ENCODE assay signal across 26 cellular contexts in the genomic region with DNA sequence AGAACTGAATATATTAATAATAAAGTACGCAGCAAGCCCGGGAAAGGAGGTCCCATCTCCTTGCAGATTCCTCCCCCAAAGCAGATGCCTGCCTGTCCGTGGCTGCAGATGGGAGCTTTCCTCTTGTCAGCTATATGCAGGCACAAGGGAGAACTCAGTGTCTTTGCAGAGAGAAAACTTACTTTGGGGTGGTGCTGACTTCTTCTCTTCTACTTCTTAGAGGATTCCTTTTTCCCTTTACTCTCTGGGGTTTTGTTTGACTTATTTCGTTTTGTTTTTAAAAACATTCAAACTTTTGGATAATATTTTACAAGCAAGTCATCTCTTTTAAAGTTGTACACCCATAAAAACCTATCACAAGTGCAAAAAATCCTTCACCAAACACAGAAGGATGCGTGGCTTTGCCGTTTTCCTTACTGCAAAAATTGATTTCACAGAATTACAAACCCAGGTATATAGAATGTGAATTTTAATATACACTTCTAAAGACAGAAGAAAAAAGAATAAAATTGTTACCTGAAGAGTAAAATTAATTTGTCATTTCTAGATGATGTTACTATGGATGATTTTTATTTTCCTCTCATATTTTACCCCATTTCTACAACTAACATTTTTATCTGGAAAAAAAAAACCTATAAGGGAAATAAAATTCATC.
DNase-seq lines count a peak whose midpoint lies in the region; ATAC-seq, FAIRE-seq and TF ChIP-seq lines count a peak whose summit lies in the region.
"Had no signal": no experiment of that assay in that cellular context is flagged by ENCODE, and none has a peak within 500 bp of the region (broad histone marks: within the 10 kb centered on the region; RNA-seq: fewer than 3 reads in every experiment).

No MANE protein-coding gene starts in this region.

- no peak overlapping the region for H2AFZ ChIP-seq in HepG2 (ENCODE audit: low read length)
- H2AFZ ChIP-seq in PC-3 (ENCODE audit: low read length): no peak overlapping the region
- H2AFZ ChIP-seq: PC-9 had no signal

- in situ Hi-C loops in HepG2 (cut with HindIII; ENCODE audit: extremely low pct_ligation_motif_present, low pct_unique_long_range_greater_than_20kb): no loop called here

- TF ChIP-seq POLR2A in HepG2 (IDR thresholded peaks at IDR 0.05; ENCODE audit: insufficient read depth in 1 of 2, low read depth in 2 of 2, low read length in 2 of 2) (no peak), right lobe of liver (IDR thresholded peaks at IDR 0.05) (no peak)

- no peak for TF ChIP-seq RAD21 in HepG2 (CRISPR knock-in tag; IDR thresholded peaks at IDR 0.05)

- H3K27ac ChIP-seq in HepG2 (ENCODE audit: extremely low read length, insufficient read depth, low read length): no peak overlapping the region
- H3K27ac ChIP-seq in right lobe of liver: no peak overlapping the region
- no peak overlapping the region for H3K27ac ChIP-seq in RWPE2 (ENCODE audit: poor library complexity, severe bottlenecking)
- H3K27ac ChIP-seq in PC-3 (ENCODE audit: low read length): no peak overlapping the region
- H3K27ac ChIP-seq: BLaER1, PC-9, SK-N-MC had no signal

- FAIRE-seq in HepG2 (lab: Jason Lieb, UNC): no peak
- FAIRE-seq: GM12891 had no signal

- peaks cover 15% of the 10 kb centered on the region for H3K4me1 Mint-ChIP-seq in glutamatergic neuron (ENCODE audit: low read depth, unreplicated experiment)
- no peaks in the 10 kb centered on the region for H3K4me1 Mint-ChIP-seq in stimulated activated memory B cell treated with anti-CD40 and anti-IgM and Interleukin-4, amounts not matched to agents 10 μg/mL and 1 μg/mL and 100 μg/mL, for 72 hours

- H3K9me3 ChIP-seq in HepG2 (ENCODE audit: low read length): no peaks in the 10 kb centered on the region
- H3K9me3 ChIP-seq in right lobe of liver: no peaks in the 10 kb centered on the region
- no peaks in the 10 kb centered on the region for H3K9me3 ChIP-seq in RWPE2 (ENCODE audit: severe bottlenecking)
- H3K9me3 ChIP-seq in PC-3 (ENCODE audit: low read length): no peaks in the 10 kb centered on the region

- no peaks in the 10 kb centered on the region for H3K4me1 ChIP-seq in HepG2 (ENCODE audit: insufficient read depth, low read length)
- no peaks in the 10 kb centered on the region for H3K4me1 ChIP-seq in right lobe of liver
- H3K4me1 ChIP-seq in RWPE2 (ENCODE audit: insufficient read depth, poor library complexity, severe bottlenecking): no peaks in the 10 kb centered on the region
- H3K4me1 ChIP-seq in PC-3 (ENCODE audit: insufficient read depth, low read length): no peaks in the 10 kb centered on the region
- H3K4me1 ChIP-seq: BLaER1 had no signal

- H3K4me2 ChIP-seq in HepG2 (ENCODE audit: low read depth, low read length): no peak overlapping the region
- no peak overlapping the region for H3K4me2 ChIP-seq in PC-3 (ENCODE audit: low read length)
- H3K4me2 ChIP-seq: BLaER1, PC-9 had no signal

- TF ChIP-seq CTCF in HepG2 (CRISPR knock-in tag; IDR thresholded peaks at IDR 0.05) (no peak), right lobe of liver (IDR thresholded peaks at IDR 0.05) (no peak), RWPE2 (IDR thresholded peaks at IDR 0.05; ENCODE audit: poor library complexity, severe bottlenecking) (no peak), glutamatergic neuron (IDR thresholded peaks at IDR 0.05; ENCODE audit: partially characterized antibody, unreplicated experiment) (no peak), PC-3 (conservative IDR thresholded peaks at IDR 0.05; ENCODE audit: low read depth, low read length) (no peak)

- no peaks in the 10 kb centered on the region for H3F3A ChIP-seq in PC-3 (ENCODE audit: low read length, unreplicated experiment)

- H3K27me3 Mint-ChIP-seq in glutamatergic neuron (ENCODE audit: unreplicated experiment): no peaks in the 10 kb centered on the region
- H3K27me3 Mint-ChIP-seq in stimulated activated memory B cell treated with anti-CD40 and anti-IgM and Interleukin-4, amounts not matched to agents 10 μg/mL and 1 μg/mL and 100 μg/mL, for 72 hours: peaks cover 40% of the 10 kb centered on the region

- H3K4me3 ChIP-seq in HepG2 (replicated peaks in 1 of 3; ENCODE audit: insufficient read depth in 1 of 3, low read depth in 2 of 3, low read length in 3 of 3) (no peak overlapping the region), right lobe of liver (no peak overlapping the region), RWPE2 (ENCODE audit: severe bottlenecking) (no peak overlapping the region), PC-3 (ENCODE audit: low read length) (no peak overlapping the region)
- H3K4me3 ChIP-seq: BLaER1, PC-9, SK-N-MC had no signal

- CTCF ChIA-PET in HepG2 (lab: Yijun Ruan, JAX; ENCODE audit: low intra/inter-chr PET ratio, low total read pairs) (no interaction called here), PC-3 (lab: Charles Lee) (no interaction called here)

- ATAC-seq in HepG2 (no peak), right lobe of liver (no peak), RWPE2 (ENCODE audit: low read depth) (0 out of 3 replicates have a peak, but pooled peaks have one; percentile 20), PC-3 (no peak)
- ATAC-seq in stimulated activated memory B cell treated with anti-CD40 and anti-IgM and Interleukin-4, amounts not matched to agents 10 μg/mL and 1 μg/mL and 100 μg/mL, for 72 hours: no peak

- no peaks in the 10 kb centered on the region for H3K36me3 ChIP-seq in HepG2 (replicated peaks in 1 of 2; ENCODE audit: control insufficient read depth in 1 of 2, insufficient read depth in 2 of 2, low read length in 2 of 2)
- H3K36me3 ChIP-seq in right lobe of liver: no peaks in the 10 kb centered on the region
- no peaks in the 10 kb centered on the region for H3K36me3 ChIP-seq in RWPE2 (ENCODE audit: low read depth)
- no peaks in the 10 kb centered on the region for H3K36me3 ChIP-seq in PC-3 (ENCODE audit: low read depth, low read length)
- H3K36me3 ChIP-seq: BLaER1 had no signal

- H3K27me3 ChIP-seq in HepG2 (ENCODE audit: control insufficient read depth in 1 of 2, insufficient read depth in 2 of 2, low read length in 2 of 2) (peaks cover 0 to 39% of the 10 kb centered on the region in 2 experiments; a peak in 2 of 5 replicates), right lobe of liver (peaks cover 0 to 2% of the 10 kb centered on the region in 2 donors), RWPE2 (ENCODE audit: insufficient read depth, poor library complexity, severe bottlenecking) (peaks cover 26% of the 10 kb centered on the region), PC-3 (ENCODE audit: low read length) (peaks cover 71% of the 10 kb centered on the region)
- H3K27me3 ChIP-seq: BLaER1 had no signal

- H3K79me2 ChIP-seq in HepG2 (ENCODE audit: insufficient read depth, low read length): no peaks in the 10 kb centered on the region
- no peaks in the 10 kb centered on the region for H3K79me2 ChIP-seq in PC-3 (ENCODE audit: low read length)

- DNase-seq in HepG2 (ENCODE audit: low spot score) (no peak), right lobe of liver (no peak), RWPE2 (ENCODE audit: low spot score) (no peak), glutamatergic neuron (peak; percentile 27), PC-3 (no peak), NCI-H1048 (lab: John Stamatoyannopoulos, UW) (no peak), hippocampal formation (lab: John Stamatoyannopoulos, UW) (no peak)
- DNase-seq: 8988T; CD4-positive, alpha-beta T cell; GDM1; H7; IMR-90; NCI-H1092 treated with DMSO at 0.1 percent for 48 hours; NCI-H1436; NCI-H187; NCI-H2171; NCI-H345; NCI-H510A treated with DMSO at 0.1 percent for 48 hours; NK-92 treated with Interleukin-12 subunit alpha and Interleukin-12 subunit beta, amount 100 ng/mL, for 24 hours; PC-9; RPMI8226; SHP77 had no signal

- 2% methylated on average over 6 of the region's 6 CpGs for WGBS in HepG2 (ENCODE audit: low lambda C conversion rate)
- WGBS in right lobe of liver (ENCODE audit: insufficient coverage, low coverage, low lambda C conversion rate, missing lambda C conversion rate): 32% methylated on average over 6 of the region's 6 CpGs

- BruUV-seq in HepG2 (replicated peaks; lab: Mats Ljungman, UMichigan) (no TSS peak), PC-3 (replicated peaks; lab: Mats Ljungman, UMichigan) (no TSS peak)

- H3K36me3 Mint-ChIP-seq in glutamatergic neuron (ENCODE audit: unreplicated experiment): no peaks in the 10 kb centered on the region
- H3K36me3 Mint-ChIP-seq in stimulated activated memory B cell treated with anti-CD40 and anti-IgM and Interleukin-4, amounts not matched to agents 10 μg/mL and 1 μg/mL and 100 μg/mL, for 72 hours: no peaks in the 10 kb centered on the region

- H4K20me1 ChIP-seq in HepG2 (ENCODE audit: insufficient read depth, low read length) (no peaks in the 10 kb centered on the region), PC-3 (ENCODE audit: low read length) (no peaks in the 10 kb centered on the region)
- H4K20me1 ChIP-seq: BLaER1 had no signal

- H3K4me3 Mint-ChIP-seq in glutamatergic neuron (ENCODE audit: unreplicated experiment): no peak overlapping the region
- no peak overlapping the region for H3K4me3 Mint-ChIP-seq in stimulated activated memory B cell treated with anti-CD40 and anti-IgM and Interleukin-4, amounts not matched to agents 10 μg/mL and 1 μg/mL and 100 μg/mL, for 72 hours
- H3K4me3 Mint-ChIP-seq: CD4-positive, alpha-beta T cell had no signal

- no peak overlapping the region for H3K9ac ChIP-seq in HepG2 (ENCODE audit: insufficient read depth, low read depth, low read length)
- H3K9ac ChIP-seq in PC-3 (ENCODE audit: low read length): no peak overlapping the region
- H3K9ac ChIP-seq: BLaER1 had no signal

- intact Hi-C loops in HepG2 (cut with micrococcal nuclease; ENCODE audit: unreplicated experiment): no loop called here
- intact Hi-C loops in right lobe of liver (cut with DNase I): no loop called here
- intact Hi-C loops in PC-3 (cut with micrococcal nuclease): loop anchor here (5.0 kb wide), 1 partner anchor 44 kb away; no protein-coding TSS in a partner anchor

- POLR2A ChIA-PET in HepG2 (lab: Yijun Ruan, JAX): no interaction called here
- POLR2A ChIA-PET in PC-3 (lab: Charles Lee; ENCODE audit: unreplicated experiment): no interaction called here

- TF ChIP-seq EP300 in HepG2 (IDR thresholded peaks at IDR 0.05; ENCODE audit: low read depth in 2 of 2, low read length in 2 of 2): no peak
- TF ChIP-seq EP300 in HepG2 (CRISPR knock-in tag; IDR thresholded peaks at IDR 0.05; ENCODE audit: borderline replicate concordance): no peak

- H3K27ac Mint-ChIP-seq in glutamatergic neuron (ENCODE audit: unreplicated experiment): no peak overlapping the region
- no peak overlapping the region for H3K27ac Mint-ChIP-seq in stimulated activated memory B cell treated with anti-CD40 and anti-IgM and Interleukin-4, amounts not matched to agents 10 μg/mL and 1 μg/mL and 100 μg/mL, for 72 hours
- H3K27ac Mint-ChIP-seq: CD4-positive, alpha-beta T cell had no signal

- H3K9me2 ChIP-seq in PC-3 (replicated peaks; ENCODE audit: low read length): no peaks in the 10 kb centered on the region

- H3K9me3 Mint-ChIP-seq in glutamatergic neuron (ENCODE audit: unreplicated experiment): no peaks in the 10 kb centered on the region
- H3K9me3 Mint-ChIP-seq in stimulated activated memory B cell treated with anti-CD40 and anti-IgM and Interleukin-4, amounts not matched to agents 10 μg/mL and 1 μg/mL and 100 μg/mL, for 72 hours: no peaks in the 10 kb centered on the region
- H3K9me3 Mint-ChIP-seq: CD4-positive, alpha-beta T cell had no signal
